ENCODE assay signal across 20 cellular contexts in genomic region chr10:88617772-88618300, GRCh38.
A peak's percentile ranks its signal among the peaks of the same experiment; 100 is the strongest.
DNase-seq lines count a peak whose midpoint lies in the region; ATAC-seq, FAIRE-seq and TF ChIP-seq lines count a peak whose summit lies in the region.
"Had no signal": no experiment of that assay in that cellular context is flagged by ENCODE, and none has a peak within 500 bp of the region (broad histone marks: within the 10 kb centered on the region; RNA-seq: fewer than 3 reads in every experiment).

No MANE protein-coding gene starts in this region.

- H3K4me3 ChIP-seq in BLaER1 (no peak overlapping the region), adipocyte (ENCODE audit: low read length) (no peak overlapping the region), retinal pigment epithelial cell (ENCODE audit: low read length) (no peak overlapping the region)
- H3K4me3 ChIP-seq: GM23338 had no signal

- H3K9ac ChIP-seq in BLaER1 = no peak overlapping the region
- H3K9ac ChIP-seq in adipocyte (ENCODE audit: low read length) = peak overlapping the region; percentile 26

- H3K27me3 ChIP-seq in BLaER1 (no peaks in the 10 kb centered on the region), adipocyte (replicated peaks; ENCODE audit: control insufficient read depth, insufficient read depth, low read length) (no peaks in the 10 kb centered on the region)

- ATAC-seq in GM18502 (IDR thresholded peaks at IDR 0.05; ENCODE audit: poor library complexity, unreplicated experiment) = no peak
- ATAC-seq: GM23338 had no signal

- DNase-seq in D721Med (ENCODE audit: insufficient read length, low spot score) (no peak), adipocyte (ENCODE audit: low read depth) (no peak), retinal pigment epithelial cell (ENCODE audit: low read depth) (peak; percentile 4), islet precursor cell (no peak), HuH-7.5 (ENCODE audit: low spot score) (no peak), HuH-7 (ENCODE audit: low spot score) (no peak)
- DNase-seq: ACHN; C1 segment of cervical spinal cord; CD4-positive, CD25-positive, alpha-beta regulatory T cell; CD8-positive, alpha-beta memory T cell; COR-L47; HCEC 1CT; KBM-7 had no signal

- FAIRE-seq in D721Med (lab: Jason Lieb, UNC) = peak; percentile 44
- FAIRE-seq: A204.1, G401.6, GM12891, GM18507 had no signal

- H3K4me2 ChIP-seq in BLaER1 = peak overlapping the region; percentile 70
- H3K4me2 ChIP-seq: GM23338 had no signal

- H3K36me3 ChIP-seq in BLaER1 (no peaks in the 10 kb centered on the region), adipocyte (ENCODE audit: control insufficient read depth, insufficient read depth, low read length, severe bottlenecking) (no peaks in the 10 kb centered on the region)

- H4K20me1 ChIP-seq in BLaER1 = no peaks in the 10 kb centered on the region

- peaks cover 3% of the 10 kb centered on the region; the same call in 1 of the 2 replicates for H3K9me3 ChIP-seq in BLaER1
- peaks cover 5% of the 10 kb centered on the region for H3K9me3 ChIP-seq in adipocyte (ENCODE audit: control insufficient read depth, low read length)

- H3K27ac ChIP-seq in BLaER1 = no peak overlapping the region

- peaks cover 30% of the 10 kb centered on the region for H3K4me1 ChIP-seq in BLaER1
- H3K4me1 ChIP-seq in adipocyte (ENCODE audit: control insufficient read depth, insufficient read depth, low read length) = peaks cover 27% of the 10 kb centered on the region

- TF ChIP-seq CTCF in D721Med (IDR thresholded peaks at IDR 0.05; ENCODE audit: insufficient read depth, missing control alignments) (no peak), retinal pigment epithelial cell (conservative IDR thresholded peaks at IDR 0.05; ENCODE audit: low read depth, low read length) (no peak)
